Comparison of ENCODE assay signal across 13 cellular contexts in the genomic region with DNA sequence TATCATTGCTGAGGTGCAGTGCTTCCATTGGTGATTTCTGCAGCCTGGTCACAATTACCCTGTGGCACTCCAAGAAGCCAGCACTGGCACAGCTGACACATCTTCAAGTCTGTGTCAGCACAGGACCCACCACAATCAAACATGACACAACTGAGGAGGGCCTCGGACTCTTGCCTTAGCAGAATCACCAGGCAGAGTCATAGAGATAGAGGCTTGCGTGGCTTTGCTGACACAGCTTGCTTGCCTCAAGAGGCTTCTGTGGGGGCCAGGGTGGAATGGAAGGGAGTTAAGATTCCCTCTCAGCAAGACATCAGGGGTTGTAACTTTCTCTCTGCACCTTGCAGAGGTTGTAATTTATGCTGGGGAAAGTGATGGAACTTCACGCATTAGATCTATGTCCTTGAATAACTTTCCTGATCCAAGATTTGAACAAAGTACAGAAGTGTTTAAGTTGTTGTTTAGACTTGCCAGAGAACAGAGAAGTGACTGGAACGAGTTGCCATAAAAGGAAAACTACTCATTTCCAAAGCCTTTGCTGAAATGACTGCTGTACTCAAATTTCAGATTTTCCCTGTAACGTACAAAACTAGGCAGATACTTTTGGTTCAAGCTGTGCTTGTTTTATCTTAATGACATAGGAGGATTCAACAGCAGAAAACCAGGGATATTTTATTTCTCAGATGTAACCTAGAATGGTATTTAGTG.
A peak's percentile ranks its signal among the peaks of the same experiment; 100 is the strongest.
DNase-seq lines count a peak whose midpoint lies in the region; ATAC-seq and TF ChIP-seq lines count a peak whose summit lies in the region.
"Had no signal": no experiment of that assay in that cellular context is flagged by ENCODE, and none has a peak within 500 bp of the region (broad histone marks: within the 10 kb centered on the region; RNA-seq: fewer than 3 reads in every experiment).

No MANE protein-coding gene starts in this region.

- H3K4me1 ChIP-seq in gastroesophageal sphincter (peaks cover 0 to 18% (median 0%) of the 10 kb centered on the region in 3 donors), sigmoid colon (peaks cover 0 to 27% (median 13%) of the 10 kb centered on the region in 4 donors)
- H3K4me1 ChIP-seq: lower lobe of right lung had no signal

- TF ChIP-seq POLR2A in gastroesophageal sphincter (IDR thresholded peaks at IDR 0.05) (no peak), sigmoid colon (IDR thresholded peaks at IDR 0.05) (no peak)

- H3K36me3 ChIP-seq in gastroesophageal sphincter = no peaks in the 10 kb centered on the region
- H3K36me3 ChIP-seq in sigmoid colon = no peaks in the 10 kb centered on the region
- H3K36me3 ChIP-seq: esophagus squamous epithelium, lower lobe of right lung had no signal

- H3K27ac ChIP-seq in gastroesophageal sphincter (peak overlapping the region; percentile 12 to 58 (median 24)), sigmoid colon (peak overlapping the region in 3 of 4 donors; percentile 20 to 46 (median 38))
- H3K27ac ChIP-seq: lower lobe of right lung had no signal

- H3K4me3 ChIP-seq in gastroesophageal sphincter (no peak overlapping the region), sigmoid colon (no peak overlapping the region)
- H3K4me3 ChIP-seq: esophagus squamous epithelium, lower lobe of right lung had no signal

- TF ChIP-seq EP300 in gastroesophageal sphincter (IDR thresholded peaks at IDR 0.05) = no peak
- no peak for TF ChIP-seq EP300 in sigmoid colon (IDR thresholded peaks at IDR 0.05)

- TF ChIP-seq CTCF in gastroesophageal sphincter (IDR thresholded peaks at IDR 0.05) (no peak), sigmoid colon (IDR thresholded peaks at IDR 0.05) (no peak)

- peak; percentile 26 for DNase-seq in ELR (ENCODE audit: low read depth)
- peak; percentile 71 for DNase-seq in amniotic epithelial cell (ENCODE audit: low read depth)
- DNase-seq in sigmoid colon = no peak
- DNase-seq in activated gamma-delta T cell treated with Interleukin-2 at 50 U/mL for 16 hours = no peak
- no peak for DNase-seq in glomerular visceral epithelial cell (ENCODE audit: extremely low spot score)
- DNase-seq in NCI-H2081 (lab: John Stamatoyannopoulos, UW) = no peak
- DNase-seq: esophagus squamous epithelium; lower lobe of right lung; NCI-H1436; stimulated activated CD4-positive, alpha-beta T cell treated with anti-CD3 and anti-CD28 coated beads, Interleukin-15, amount 100 ng/mL, for 24 hours had no signal

- 15 to 28% methylated on average over 3 to 5 of the region's 5 CpGs for WGBS in gastroesophageal sphincter (ENCODE audit: low coverage in 1 of 2), 2 donors
- WGBS in sigmoid colon, 2 donors = 66 to 70% methylated on average over 5 of the region's 5 CpGs

- H3K9me3 ChIP-seq in gastroesophageal sphincter (no peaks in the 10 kb centered on the region), sigmoid colon (peaks cover 0 to 3% (median 0%) of the 10 kb centered on the region in 4 donors)
- H3K9me3 ChIP-seq: lower lobe of right lung had no signal

- ATAC-seq in gastroesophageal sphincter (no peak), HG02759 (IDR thresholded peaks at IDR 0.05; ENCODE audit: unreplicated experiment) (no peak)
- ATAC-seq: lower lobe of right lung; stimulated activated memory B cell treated with anti-CD40 and anti-IgM and Interleukin-4, amounts not matched to agents 10 μg/mL and 1 μg/mL and 100 μg/mL, for 72 hours had no signal

- H3K27me3 ChIP-seq in gastroesophageal sphincter (no peaks in the 10 kb centered on the region), sigmoid colon (no peaks in the 10 kb centered on the region)
- H3K27me3 ChIP-seq: esophagus squamous epithelium had no signal

- intact Hi-C loops in sigmoid colon (cut with DNase I) = no loop called here

Comparison
In these comparisons a context has a peak if more than half of its experiments do, and no peak if none do; other contexts are left out.
1. DNase-seq: peak in ELR (single experiment) and amniotic epithelial cell (single experiment); none in sigmoid colon (single experiment), activated gamma-delta T cell treated with Interleukin-2 at 50 U/mL for 16 hours (single experiment), glomerular visceral epithelial cell (single experiment) and NCI-H2081 (0 of 2).